8 cellular contexts compared by ENCODE assay signal in the genomic region with DNA sequence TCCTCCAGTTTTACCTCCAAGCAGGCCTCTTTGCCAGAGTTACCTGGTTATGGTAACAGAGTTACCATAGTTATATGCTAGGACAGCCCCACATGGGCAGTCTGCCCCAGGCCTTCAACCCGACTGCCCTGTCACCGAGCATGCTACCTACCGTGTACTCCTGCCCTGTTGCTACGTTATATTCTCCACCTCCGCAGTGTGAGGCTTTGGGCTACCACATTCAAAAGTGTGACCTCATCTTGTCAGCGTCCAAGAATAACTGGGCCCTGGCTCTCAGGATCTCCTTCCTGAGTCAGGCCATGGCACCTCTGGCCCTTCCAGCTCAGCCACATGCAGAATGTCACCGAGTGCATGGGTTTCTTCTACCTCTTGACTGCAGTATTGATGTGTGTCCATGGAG. TPM values are rescaled to one million over a fixed set of nuclear protein-coding genes. Genes with fewer than 3 reads are reported as not detected.
DNase-seq lines count a peak whose midpoint lies in the region; ATAC-seq and TF ChIP-seq lines count a peak whose summit lies in the region.
"Had no signal": no experiment of that assay in that cellular context is flagged by ENCODE, and none has a peak within 500 bp of the region (broad histone marks: within the 10 kb centered on the region; RNA-seq: fewer than 3 reads in every experiment).

No MANE protein-coding gene starts in this region.

- H2AFZ ChIP-seq in SK-N-SH (ENCODE audit: low read depth) (no peak overlapping the region), fibroblast of lung (ENCODE audit: low read length) (no peak overlapping the region)

- no peak overlapping the region for H3K4me3 ChIP-seq in SK-N-SH (ENCODE audit: low read depth in 2 of 2, low read length in 1 of 2)
- H3K4me3 ChIP-seq in fibroblast of lung (replicated peaks in 1 of 4; ENCODE audit: control extremely low read depth in 1 of 4, insufficient read depth in 1 of 4, low read depth in 3 of 4, low read length in 4 of 4), result peak overlapping the region in 1 of 4 experiments; percentile 28
- H3K4me3 ChIP-seq in uterus, result no peak overlapping the region

- H3F3A ChIP-seq in SK-N-SH (replicated peaks; ENCODE audit: insufficient read depth), result no peaks in the 10 kb centered on the region

- peak overlapping the region; percentile 45 to 69; a peak in 3 of 4 replicates for H3K27ac ChIP-seq in SK-N-SH (ENCODE audit: low read depth in 2 of 2, low read length in 1 of 2)
- peak overlapping the region; percentile 79 for H3K27ac ChIP-seq in fibroblast of lung (ENCODE audit: insufficient read depth, low read length)
- peak overlapping the region; percentile 61 to 70 for H3K27ac ChIP-seq in uterus

- CTCF ChIA-PET in SK-N-SH (lab: Yijun Ruan, JAX), result interaction anchor here (1.3 to 1.6 kb wide), 3 partner anchors 13 to 218 kb away, joined by 3 to 5 read pairs (median 4); no protein-coding TSS in a partner anchor

- H3K36me3 ChIP-seq in SK-N-SH (replicated peaks in 1 of 2; ENCODE audit: control insufficient read depth in 1 of 2, insufficient read depth in 2 of 2, low read length in 1 of 2), result peaks cover 10 to 11% of the 10 kb centered on the region in 2 experiments
- H3K36me3 ChIP-seq in fibroblast of lung (ENCODE audit: control insufficient read depth, insufficient read depth, low read length), result peaks cover 5% of the 10 kb centered on the region
- H3K36me3 ChIP-seq in uterus, result no peaks in the 10 kb centered on the region

- TF ChIP-seq RAD21 in SK-N-SH (IDR thresholded peaks at IDR 0.05; ENCODE audit: low read length), result no peak

- no peak for DNase-seq in SK-N-SH
- DNase-seq in fibroblast of lung (ENCODE audit: low read depth in 2 of 2), result peak; percentile 31 to 86
- DNase-seq in myocyte (ENCODE audit: low read depth), result peak; percentile 84
- no peak for DNase-seq in uterus
- no peak for DNase-seq in stimulated activated CD4-positive, alpha-beta T cell treated with anti-CD3 and anti-CD28 coated beads, Interleukin-12 subunit alpha, Interleukin-12 subunit beta, amount 100 ng/mL, for 4 hours
- no peak for DNase-seq in omental fat pad (ENCODE audit: low spot score)
- DNase-seq in NCI-H2227 (lab: John Stamatoyannopoulos, UW; ENCODE audit: unreplicated experiment), result no peak
- DNase-seq: T1000 had no signal

- H3K9me2 ChIP-seq in SK-N-SH, result no peaks in the 10 kb centered on the region

- no peak for ATAC-seq in omental fat pad (ENCODE audit: low FRiP score)

- H3K79me2 ChIP-seq in SK-N-SH (ENCODE audit: insufficient read depth) (peaks cover 100% of the 10 kb centered on the region), fibroblast of lung (ENCODE audit: control insufficient read depth, insufficient read depth, low read length) (peaks cover 99% of the 10 kb centered on the region)

- TF ChIP-seq POLR2A in uterus (IDR thresholded peaks at IDR 0.05), result no peak

- H3K4me2 ChIP-seq in SK-N-SH, result peak overlapping the region; percentile 75
- H3K4me2 ChIP-seq in fibroblast of lung (ENCODE audit: extremely low read depth, insufficient read depth, low read length), result peak overlapping the region; percentile 53

- no peak overlapping the region for H3K9ac ChIP-seq in SK-N-SH
- H3K9ac ChIP-seq in fibroblast of lung (ENCODE audit: insufficient read depth, low read length), result peak overlapping the region; percentile 10

- WGBS in SK-N-SH (ENCODE audit: low lambda C conversion rate), result 86% methylated on average over 7 of the region's 7 CpGs

- H3K4me1 ChIP-seq in SK-N-SH (ENCODE audit: control insufficient read depth in 1 of 2, insufficient read depth in 2 of 2, low read depth in 1 of 2, low read length in 1 of 2), result peaks cover 40 to 48% of the 10 kb centered on the region in 2 experiments
- peaks cover 46% of the 10 kb centered on the region for H3K4me1 ChIP-seq in fibroblast of lung (ENCODE audit: control insufficient read depth, extremely low read depth, insufficient read depth, low read length)
- H3K4me1 ChIP-seq in uterus, result peaks cover 12 to 17% of the 10 kb centered on the region in 2 donors

- no peak for TF ChIP-seq EP300 in SK-N-SH (IDR thresholded peaks at IDR 0.05; ENCODE audit: borderline replicate concordance in 1 of 2, low read depth in 1 of 2, low read length in 1 of 2)

- POLR2A ChIA-PET in SK-N-SH (lab: Yijun Ruan, JAX), result no interaction called here

- no peak for TF ChIP-seq CTCF in SK-N-SH (IDR thresholded peaks at IDR 0.05)
- TF ChIP-seq CTCF in fibroblast of lung (conservative IDR thresholded peaks at IDR 0.05 in 1 of 2, IDR thresholded peaks at IDR 0.05 in 1 of 2; ENCODE audit: low read depth in 1 of 2, low read length in 2 of 2), result no peak
- no peak for TF ChIP-seq CTCF in uterus (IDR thresholded peaks at IDR 0.05)
- TF ChIP-seq CTCF in omental fat pad (IDR thresholded peaks at IDR 0.05), result no peak

- no peaks in the 10 kb centered on the region for H3K9me3 ChIP-seq in SK-N-SH
- no peaks in the 10 kb centered on the region for H3K9me3 ChIP-seq in fibroblast of lung (ENCODE audit: control insufficient read depth, insufficient read depth, low read depth, low read length)
- H3K9me3 ChIP-seq in uterus, result no peaks in the 10 kb centered on the region

- H3K27me3 ChIP-seq in SK-N-SH (ENCODE audit: insufficient read depth) (no peaks in the 10 kb centered on the region), fibroblast of lung (ENCODE audit: control insufficient read depth, insufficient read depth, low read length) (no peaks in the 10 kb centered on the region), uterus (no peaks in the 10 kb centered on the region)

- H4K20me1 ChIP-seq in SK-N-SH (ENCODE audit: insufficient read depth) (peaks cover 99% of the 10 kb centered on the region), fibroblast of lung (ENCODE audit: control insufficient read depth, extremely low read depth, insufficient read depth, low read length) (peaks cover 5% of the 10 kb centered on the region)

- intact Hi-C loops in uterus (cut with DNase I; ENCODE audit: low total_unique reads), result no loop called here

TF ChIP-seq in SK-N-SH, 30 proteins besides CTCF, POLR2A, EP300 and RAD21:
- TF ChIP-seq ELF1 (IDR thresholded peaks at IDR 0.05), result no peak
- TF ChIP-seq, protein P1, sequence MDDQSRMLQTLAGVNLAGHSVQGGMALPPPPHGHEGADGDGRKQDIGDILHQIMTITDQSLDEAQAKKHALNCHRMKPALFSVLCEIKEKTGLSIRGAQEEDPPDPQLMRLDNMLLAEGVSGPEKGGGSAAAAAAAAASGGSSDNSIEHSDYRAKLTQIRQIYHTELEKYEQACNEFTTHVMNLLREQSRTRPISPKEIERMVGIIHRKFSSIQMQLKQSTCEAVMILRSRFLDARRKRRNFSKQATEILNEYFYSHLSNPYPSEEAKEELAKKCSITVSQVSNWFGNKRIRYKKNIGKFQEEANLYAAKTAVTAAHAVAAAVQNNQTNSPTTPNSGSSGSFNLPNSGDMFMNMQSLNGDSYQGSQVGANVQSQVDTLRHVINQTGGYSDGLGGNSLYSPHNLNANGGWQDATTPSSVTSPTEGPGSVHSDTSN (IDR thresholded peaks at IDR 0.05), result no peak

RNA-seq across cellular contexts. Expression of a gene that starts 8.9 kb away (rescaled TPM):
- polyA plus RNA-seq in SK-N-SH (2012; rRNA removed) (45.9 and 46.8 TPM in 2 replicates), fibroblast of lung (74.4 and 85.7 TPM in 2 replicates)
- polyA plus RNA-seq in SK-N-SH (2012; cell fraction: cytosol; rRNA removed), result 34.8 and 47.6 TPM in 2 replicates
- 75.5 and 84.1 TPM in 2 replicates for polyA plus RNA-seq in SK-N-SH (2012; cell fraction: nucleus; rRNA removed)
- total RNA-seq in fibroblast of lung (31.3 and 51.9 TPM in 2 replicates), myocyte (67.2 and 74.5 TPM in 2 replicates), uterus (10 to 100 TPM; 17.1 to 89.2 (median 27.4) TPM), omental fat pad (100 to 1,000 TPM in 1 of 4 donors, 10 to 100 TPM in 3; 52.0 to 151 (median 79.9) TPM)
- polyA plus RNA-seq in fibroblast of lung (2012), result 65.5 and 70.1 TPM in 2 replicates
- 138 and 201 TPM in 2 replicates for polyA minus RNA-seq in fibroblast of lung (ENCODE audit: low replicate concordance)
- polyA plus RNA-seq in myocyte (2012), result 73.9 TPM

RNA-seq across cellular contexts. Expression of a gene that starts 58.3 kb away (rescaled TPM):
- 3.6 and 5.8 TPM in 2 replicates for polyA plus RNA-seq in SK-N-SH (2012; rRNA removed)
- 5.1 and 5.5 TPM in 2 replicates for polyA plus RNA-seq in SK-N-SH (2012; cell fraction: cytosol; rRNA removed)
- 3.8 and 6.9 TPM in 2 replicates for polyA plus RNA-seq in SK-N-SH (2012; cell fraction: nucleus; rRNA removed)
- total RNA-seq in fibroblast of lung, result 28.5 and 38.5 TPM in 2 replicates
- polyA plus RNA-seq in fibroblast of lung, result 9.3 and 10.2 TPM in 2 replicates
- polyA plus RNA-seq in fibroblast of lung (2012), result 10.7 and 11.2 TPM in 2 replicates
- polyA minus RNA-seq in fibroblast of lung (ENCODE audit: low replicate concordance), result 5.9 and 8.1 TPM in 2 replicates
- 11.5 and 14.9 TPM in 2 replicates for total RNA-seq in myocyte
- 7.0 TPM for polyA plus RNA-seq in myocyte (2012)
- 10 to 100 TPM; 10.8 to 24.7 (median 14.7) TPM for total RNA-seq in uterus
- total RNA-seq in omental fat pad, result 10 to 100 TPM; 14.3 to 73.3 (median 39.4) TPM

Comparison
In these comparisons a context has a peak if more than half of its experiments do, and no peak if none do; other contexts are left out.
1. DNase-seq: peak in fibroblast of lung (2 of 2) and myocyte (single experiment); none in SK-N-SH (single experiment), uterus (0 of 2), stimulated activated CD4-positive, alpha-beta T cell treated with anti-CD3 and anti-CD28 coated beads, Interleukin-12 subunit alpha, Interleukin-12 subunit beta, amount 100 ng/mL, for 4 hours (single experiment), omental fat pad (single experiment) and NCI-H2227 (single experiment).
2. Peak in every context shown above with its lines, with median percentiles within 50 percentile points of each other: H3K27ac ChIP-seq.